1 cellular context compared by ENCODE assay signal in the genomic region with DNA sequence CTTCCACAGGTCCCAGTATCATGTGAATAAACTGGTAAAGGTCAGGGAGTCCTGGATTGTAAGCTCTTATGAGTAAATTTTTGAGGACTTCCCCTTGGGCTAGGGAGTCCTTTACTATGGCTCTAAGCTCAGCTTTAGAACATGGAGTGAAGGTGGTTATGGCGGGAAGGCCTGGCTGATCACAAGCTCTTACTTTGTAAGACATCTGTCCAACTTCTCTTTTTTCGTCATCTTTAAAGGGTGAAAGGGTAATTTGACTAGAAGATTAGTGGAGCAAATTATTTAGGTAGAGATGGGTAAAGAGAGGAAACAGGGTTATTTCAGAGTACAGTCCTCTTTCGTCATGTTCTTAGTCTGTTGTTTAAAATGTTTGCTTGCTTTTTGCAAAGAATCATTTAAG.
A peak's percentile ranks its signal among the peaks of the same experiment; 100 is the strongest.
TF ChIP-seq lines count a peak whose summit lies in the region.

No MANE protein-coding gene starts in this region.

TF ChIP-seq in GM12878, 131 proteins besides CTCF, POLR2A, EP300 and RAD21 (continued from another document):
- TF ChIP-seq, protein P1, sequence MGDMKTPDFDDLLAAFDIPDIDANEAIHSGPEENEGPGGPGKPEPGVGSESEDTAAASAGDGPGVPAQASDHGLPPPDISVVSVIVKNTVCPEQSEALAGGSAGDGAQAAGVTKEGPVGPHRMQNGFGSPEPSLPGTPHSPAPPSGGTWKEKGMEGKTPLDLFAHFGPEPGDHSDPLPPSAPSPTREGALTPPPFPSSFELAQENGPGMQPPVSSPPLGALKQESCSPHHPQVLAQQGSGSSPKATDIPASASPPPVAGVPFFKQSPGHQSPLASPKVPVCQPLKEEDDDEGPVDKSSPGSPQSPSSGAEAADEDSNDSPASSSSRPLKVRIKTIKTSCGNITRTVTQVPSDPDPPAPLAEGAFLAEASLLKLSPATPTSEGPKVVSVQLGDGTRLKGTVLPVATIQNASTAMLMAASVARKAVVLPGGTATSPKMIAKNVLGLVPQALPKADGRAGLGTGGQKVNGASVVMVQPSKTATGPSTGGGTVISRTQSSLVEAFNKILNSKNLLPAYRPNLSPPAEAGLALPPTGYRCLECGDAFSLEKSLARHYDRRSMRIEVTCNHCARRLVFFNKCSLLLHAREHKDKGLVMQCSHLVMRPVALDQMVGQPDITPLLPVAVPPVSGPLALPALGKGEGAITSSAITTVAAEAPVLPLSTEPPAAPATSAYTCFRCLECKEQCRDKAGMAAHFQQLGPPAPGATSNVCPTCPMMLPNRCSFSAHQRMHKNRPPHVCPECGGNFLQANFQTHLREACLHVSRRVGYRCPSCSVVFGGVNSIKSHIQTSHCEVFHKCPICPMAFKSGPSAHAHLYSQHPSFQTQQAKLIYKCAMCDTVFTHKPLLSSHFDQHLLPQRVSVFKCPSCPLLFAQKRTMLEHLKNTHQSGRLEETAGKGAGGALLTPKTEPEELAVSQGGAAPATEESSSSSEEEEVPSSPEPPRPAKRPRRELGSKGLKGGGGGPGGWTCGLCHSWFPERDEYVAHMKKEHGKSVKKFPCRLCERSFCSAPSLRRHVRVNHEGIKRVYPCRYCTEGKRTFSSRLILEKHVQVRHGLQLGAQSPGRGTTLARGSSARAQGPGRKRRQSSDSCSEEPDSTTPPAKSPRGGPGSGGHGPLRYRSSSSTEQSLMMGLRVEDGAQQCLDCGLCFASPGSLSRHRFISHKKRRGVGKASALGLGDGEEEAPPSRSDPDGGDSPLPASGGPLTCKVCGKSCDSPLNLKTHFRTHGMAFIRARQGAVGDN (IDR thresholded peaks at IDR 0.05), result 0 out of 2 replicates have a peak, but pooled peaks have one; percentile 21
